7 cellular contexts compared by ENCODE assay signal in the genomic region with DNA sequence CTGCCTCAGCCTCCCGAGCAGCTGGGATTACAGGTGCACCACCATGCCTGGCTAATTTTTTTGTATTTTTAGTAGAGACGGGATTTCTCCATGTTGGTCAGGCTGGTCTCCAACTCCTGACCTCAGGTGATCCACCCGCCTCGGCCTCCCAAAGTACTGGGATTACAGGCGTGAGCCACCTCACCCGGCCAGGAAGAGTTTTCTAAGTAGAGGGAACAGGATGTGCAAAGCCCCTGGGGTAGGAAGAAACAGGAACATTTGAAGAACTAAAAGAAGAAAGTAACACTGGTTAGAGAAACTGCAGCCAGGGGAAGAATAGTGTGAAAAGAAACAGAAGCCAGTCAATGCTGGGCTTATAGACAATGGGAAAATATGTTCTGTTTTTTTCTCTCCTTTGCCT. TPM values are rescaled to one million over a fixed set of nuclear protein-coding genes. Genes with fewer than 3 reads are reported as not detected.
DNase-seq lines count a peak whose midpoint lies in the region; ATAC-seq, FAIRE-seq and TF ChIP-seq lines count a peak whose summit lies in the region.
"Not testable (repeated sequence)": the region's sequence is repeated elsewhere in the genome, so short reads cannot be mapped to it uniquely, and the experiment has no call there.

No MANE protein-coding gene starts in this region.

- H3K36me3 Mint-ChIP-seq in activated CD4-positive, alpha-beta T cell treated with anti-CD3 and anti-CD28 coated beads, Interleukin-2, amount 10 ng/mL, durations not matched to agents 7 days and 5 days (ENCODE audit: low read depth); activated naive CD4-positive, alpha-beta T cell treated with anti-CD3 and anti-CD28 coated beads, Interleukin-2, amount 10 ng/mL, durations not matched to agents 7 days and 5 days: not testable (repeated sequence)

- TF ChIP-seq POLR2A in K562 (conservative IDR thresholded peaks at IDR 0.05), result not testable (repeated sequence)

- not testable (repeated sequence) for H3K27me3 Mint-ChIP-seq in activated CD4-positive, alpha-beta T cell treated with anti-CD3 and anti-CD28 coated beads, Interleukin-2, amount 10 ng/mL, durations not matched to agents 7 days and 5 days; activated naive CD4-positive, alpha-beta T cell treated with anti-CD3 and anti-CD28 coated beads, Interleukin-2, amount 10 ng/mL, durations not matched to agents 7 days and 5 days

- CTCF ChIA-PET in HEK293 (lab: Yijun Ruan, JAX); activated CD4-positive, alpha-beta T cell treated with anti-CD3 and anti-CD28 coated beads, Interleukin-2, amount 10 ng/mL, durations not matched to agents 7 days and 5 days (lab: Charles Lee); activated naive CD4-positive, alpha-beta T cell treated with anti-CD3 and anti-CD28 coated beads, Interleukin-2, amount 10 ng/mL, durations not matched to agents 7 days and 5 days (lab: Charles Lee); K562 (lab: Yijun Ruan, JAX; ENCODE audit: low intra/inter-chr PET ratio): not testable (repeated sequence)

- in situ Hi-C loops in K562 (cut with MboI), result not testable (repeated sequence)

- H3K9ac ChIP-seq in K562 (ENCODE audit: insufficient read depth in 1 of 2, low read depth in 2 of 2, low read length in 2 of 2), result not testable (repeated sequence)

- TF ChIP-seq CTCF in HEK293 (tag by site-specific recombination; IDR thresholded peaks at IDR 0.05); RWPE2 (IDR thresholded peaks at IDR 0.05; ENCODE audit: poor library complexity, severe bottlenecking); K562 (IDR thresholded peaks at IDR 0.05 in 2 of 3, conservative IDR thresholded peaks at IDR 0.05 in 1 of 3; ENCODE audit: insufficient read depth in 2 of 3, low read depth in 1 of 3, low read length in 3 of 3): not testable (repeated sequence)

- not testable (repeated sequence) for FAIRE-seq in K562 (lab: Jason Lieb, UNC)

- not testable (repeated sequence) for H3K36me3 ChIP-seq in HEK293 (ENCODE audit: control insufficient read depth in 2 of 2, insufficient read depth in 1 of 2, low read length in 2 of 2); RWPE2 (ENCODE audit: low read depth); K562 (ENCODE audit: control insufficient read depth, insufficient read depth, low read length)

- peak; percentile 21 for DNase-seq in RWPE2 (ENCODE audit: low spot score)
- not testable (repeated sequence) for DNase-seq in activated CD4-positive, alpha-beta T cell treated with anti-CD3 and anti-CD28 coated beads, Interleukin-2, amount 10 ng/mL, durations not matched to agents 7 days and 5 days; activated naive CD4-positive, alpha-beta T cell treated with anti-CD3 and anti-CD28 coated beads, Interleukin-2, amount 10 ng/mL, durations not matched to agents 7 days and 5 days; K562 (ENCODE audit: extremely low read depth in 1 of 4, low spot score in 3 of 4)
- DNase-seq in mesenteric fat pad (ENCODE audit: low spot score), result peak; percentile 35
- DNase-seq in posterior vena cava (ENCODE audit: low spot score), result peak; percentile 13

- not testable (repeated sequence) for H3K9me1 ChIP-seq in K562 (ENCODE audit: control insufficient read depth, insufficient read depth, low read length)

- peak overlapping the region; percentile 19 for H3K27ac Mint-ChIP-seq in activated CD4-positive, alpha-beta T cell treated with anti-CD3 and anti-CD28 coated beads, Interleukin-2, amount 10 ng/mL, durations not matched to agents 7 days and 5 days
- H3K27ac Mint-ChIP-seq in activated naive CD4-positive, alpha-beta T cell treated with anti-CD3 and anti-CD28 coated beads, Interleukin-2, amount 10 ng/mL, durations not matched to agents 7 days and 5 days, result peak overlapping the region; percentile 2

- H3K4me3 Mint-ChIP-seq in activated CD4-positive, alpha-beta T cell treated with anti-CD3 and anti-CD28 coated beads, Interleukin-2, amount 10 ng/mL, durations not matched to agents 7 days and 5 days; activated naive CD4-positive, alpha-beta T cell treated with anti-CD3 and anti-CD28 coated beads, Interleukin-2, amount 10 ng/mL, durations not matched to agents 7 days and 5 days: not testable (repeated sequence)

- not testable (repeated sequence) for ATAC-seq in RWPE2 (ENCODE audit: low read depth); K562

- not testable (repeated sequence) for TF ChIP-seq RAD21 in K562 (CRISPR knock-in tag; conservative IDR thresholded peaks at IDR 0.05 in 1 of 2, IDR thresholded peaks at IDR 0.05 in 1 of 2)

- peaks cover 21% of the 10 kb centered on the region for H3K4me1 Mint-ChIP-seq in activated CD4-positive, alpha-beta T cell treated with anti-CD3 and anti-CD28 coated beads, Interleukin-2, amount 10 ng/mL, durations not matched to agents 7 days and 5 days
- peaks cover 19% of the 10 kb centered on the region for H3K4me1 Mint-ChIP-seq in activated naive CD4-positive, alpha-beta T cell treated with anti-CD3 and anti-CD28 coated beads, Interleukin-2, amount 10 ng/mL, durations not matched to agents 7 days and 5 days

- not testable (repeated sequence) for TF ChIP-seq EP300 in K562 (IDR thresholded peaks at IDR 0.05; ENCODE audit: low read length)

- not testable (repeated sequence) for H3K79me2 ChIP-seq in K562 (ENCODE audit: control insufficient read depth, insufficient read depth, low read length)

- intact Hi-C loops in K562 (cut with micrococcal nuclease); posterior vena cava (cut with DNase I): not testable (repeated sequence)

- not testable (repeated sequence) for H4K20me1 ChIP-seq in K562 (replicated peaks; ENCODE audit: control insufficient read depth, insufficient read depth, low read length)

- H3K9me3 ChIP-seq in HEK293 (ENCODE audit: control insufficient read depth, insufficient read depth, low read depth, low read length); RWPE2 (ENCODE audit: severe bottlenecking); K562 (replicated peaks; ENCODE audit: control insufficient read depth, insufficient read depth, low read depth, low read length): not testable (repeated sequence)

- WGBS in K562 (ENCODE audit: insufficient coverage, low coverage, missing lambda C conversion rate), result 93% methylated on average over 6 of the region's 6 CpGs

- not testable (repeated sequence) for BruUV-seq in K562 (replicated peaks; lab: Mats Ljungman, UMichigan)

- not testable (repeated sequence) for H3K4me1 ChIP-seq in HEK293 (ENCODE audit: control insufficient read depth, insufficient read depth, low read length); RWPE2 (ENCODE audit: insufficient read depth, poor library complexity, severe bottlenecking); K562 (replicated peaks in 1 of 2; ENCODE audit: control insufficient read depth in 2 of 2, insufficient read depth in 2 of 2, low read length in 2 of 2)

- POLR2A ChIA-PET in HEK293 (lab: Yijun Ruan, JAX); activated CD4-positive, alpha-beta T cell treated with anti-CD3 and anti-CD28 coated beads, Interleukin-2, amount 10 ng/mL, durations not matched to agents 7 days and 5 days (lab: Charles Lee); K562 (lab: Yijun Ruan, JAX): not testable (repeated sequence)

- H3K27me3 ChIP-seq in RWPE2 (ENCODE audit: insufficient read depth, poor library complexity, severe bottlenecking); K562 (ENCODE audit: control insufficient read depth in 2 of 2, insufficient read depth in 2 of 2, low read length in 2 of 2): not testable (repeated sequence)

- not testable (repeated sequence) for H3K27ac ChIP-seq in HEK293 (ENCODE audit: extremely low read depth, low read depth, low read length); RWPE2 (ENCODE audit: poor library complexity, severe bottlenecking); K562 (ENCODE audit: extremely low read depth, low read depth, low read length)

- not testable (repeated sequence) for H3K4me3 ChIP-seq in HEK293 (ENCODE audit: low read depth, low read length); RWPE2 (ENCODE audit: severe bottlenecking); K562

- H3K4me2 ChIP-seq in K562 (ENCODE audit: insufficient read depth, low read length), result not testable (repeated sequence)

- H3K9me3 Mint-ChIP-seq in activated CD4-positive, alpha-beta T cell treated with anti-CD3 and anti-CD28 coated beads, Interleukin-2, amount 10 ng/mL, durations not matched to agents 7 days and 5 days; activated naive CD4-positive, alpha-beta T cell treated with anti-CD3 and anti-CD28 coated beads, Interleukin-2, amount 10 ng/mL, durations not matched to agents 7 days and 5 days: not testable (repeated sequence)

- not testable (repeated sequence) for H2AFZ ChIP-seq in K562 (ENCODE audit: low read depth, low read length)

RNA-seq across cellular contexts. Expression of a gene that starts 35.1 kb away (rescaled TPM):
- 10 to 100 TPM; 97.5 to 99.7 TPM for total RNA-seq in activated CD4-positive, alpha-beta T cell treated with anti-CD3 and anti-CD28 coated beads, Interleukin-2, amount 10 ng/mL, durations not matched to agents 7 days and 5 days
- 27.8 and 53.4 TPM in 2 replicates for total RNA-seq in K562 (2011; cell fraction: chromatin; rRNA removed; ENCODE audit: low replicate concordance)
- 21.3 and 24.7 TPM in 2 replicates for total RNA-seq in K562 (2011; cell fraction: nucleolus; rRNA removed)
- total RNA-seq in K562 (2011; cell fraction: nucleoplasm; rRNA removed), result 26.2 and 28.5 TPM in 2 replicates
- 16.8 and 17.7 TPM in 2 replicates for total RNA-seq in K562 (2014; rRNA removed)
- total RNA-seq in K562 (2014; rRNA removed; fragmentation: Illumina TruSeq; extraction: Trizol), result 23.4 and 25.0 TPM in 2 replicates
- 18.7 and 21.8 TPM in 2 replicates for total RNA-seq in K562 (2015; rRNA removed; fragmentation: Illumina TruSeq; extraction: Trizol)
- total RNA-seq in K562 (2021), result 39.7 and 41.8 TPM in 2 replicates
- polyA plus RNA-seq in K562 (2011; rRNA removed), result 11.4 and 12.9 TPM in 2 replicates
- 6.8 and 8.6 TPM in 2 replicates for polyA plus RNA-seq in K562 (2011; cell fraction: cytosol; rRNA removed)
- 19.8 and 24.3 TPM in 2 replicates for polyA plus RNA-seq in K562 (2011; cell fraction: nucleus; rRNA removed)
- 17.7 and 21.1 TPM in 2 replicates for polyA plus RNA-seq in K562 (2012)
- polyA plus RNA-seq in K562 (2014; fragmentation: Illumina TruSeq; extraction: Trizol), result 19.3 and 26.7 TPM in 2 replicates
- polyA plus RNA-seq in K562 (2014; fragmentation: Nextera tagmentation; extraction: Ambion mirVana), result 1 to 10 TPM; 3.0 to 7.1 TPM
- polyA plus RNA-seq in K562 (2014; rRNA removed), result 16.0 and 23.5 TPM in 2 replicates
- polyA minus RNA-seq in K562 (2011; rRNA and poly(A)+ RNA removed), result 36.2 and 44.6 TPM in 2 replicates
- polyA minus RNA-seq in K562 (2011; cell fraction: cytosol; rRNA and poly(A)+ RNA removed), result 21.7 and 25.7 TPM in 2 replicates
- 19.7 and 29.4 TPM in 2 replicates for polyA minus RNA-seq in K562 (2011; cell fraction: nucleus; rRNA and poly(A)+ RNA removed)
- 61.4 TPM for total RNA-seq in mesenteric fat pad
- 10 to 100 TPM; 18.4 to 22.7 TPM for total RNA-seq in posterior vena cava
